1 cellular context compared by ENCODE assay signal in genomic region chr4:130044788-130045531, GRCh38.
TF ChIP-seq lines count a peak whose summit lies in the region.

No MANE protein-coding gene starts in this region.

TF ChIP-seq in GM23338, 12 proteins besides CTCF, POLR2A, EP300 and RAD21 (continued from another document):
- TF ChIP-seq ZNF462 (CRISPR knock-in tag; IDR thresholded peaks at IDR 0.05) (no peak), REST (IDR thresholded peaks at IDR 0.05; ENCODE audit: unreplicated experiment) (no peak), ETS1 (IDR thresholded peaks at IDR 0.05) (no peak), POLR2AphosphoS5 (IDR thresholded peaks at IDR 0.05; ENCODE audit: low read depth) (no peak)
